ENCODE assay signal across 11 cellular contexts in genomic region chr12:6334359-6334758, GRCh38. TPM values are rescaled to one million over a fixed set of nuclear protein-coding genes. Genes with fewer than 3 reads are reported as not detected.
A peak's percentile ranks its signal among the peaks of the same experiment; 100 is the strongest.
DNase-seq lines count a peak whose midpoint lies in the region; FAIRE-seq and TF ChIP-seq lines count a peak whose summit lies in the region.
"Had no signal": no experiment of that assay in that cellular context is flagged by ENCODE, and none has a peak within 500 bp of the region (broad histone marks: within the 10 kb centered on the region; RNA-seq: fewer than 3 reads in every experiment).

No MANE protein-coding gene starts in this region.

- intact Hi-C loops in stomach (cut with DNase I; ENCODE audit: low total_unique reads) = loop anchor here (10.0 kb wide), 1 partner anchor 50 kb away; the partner anchor contains the start of gene LTBR

- H3K27ac Mint-ChIP-seq in T-helper 2 cell treated with Interferon-gamma antibody and Interleukin-4, amounts not matched to agents 5 μg/mL and 100 μg/mL, for 36 hours = peak overlapping the region; percentile 24
- no peak overlapping the region for H3K27ac Mint-ChIP-seq in activated naive CD8-positive, alpha-beta T cell

- peak overlapping the region; percentile 98 for H3K27ac ChIP-seq in keratinocyte (ENCODE audit: control insufficient read depth, insufficient read depth, low read length)
- H3K27ac ChIP-seq in stomach = peak overlapping the region; percentile 85 to 99 (median 97)

- peaks cover 26 to 53% of the 10 kb centered on the region in 2 experiments for H3K36me3 ChIP-seq in keratinocyte (ENCODE audit: control insufficient read depth in 2 of 2, extremely low read depth in 1 of 2, insufficient read depth in 2 of 2, low read length in 2 of 2)
- peaks cover 43 to 54% (median 53%) of the 10 kb centered on the region in 4 donors for H3K36me3 ChIP-seq in stomach

- H3K27me3 Mint-ChIP-seq in T-helper 2 cell treated with Interferon-gamma antibody and Interleukin-4, amounts not matched to agents 5 μg/mL and 100 μg/mL, for 36 hours (ENCODE audit: low read depth) = no peaks in the 10 kb centered on the region
- H3K27me3 Mint-ChIP-seq in activated naive CD8-positive, alpha-beta T cell = no peaks in the 10 kb centered on the region

- H3K4me3 ChIP-seq in keratinocyte (ENCODE audit: control insufficient read depth in 2 of 3, extremely low read depth in 1 of 3, insufficient read depth in 2 of 3, low read depth in 1 of 3, low read length in 3 of 3) (peak overlapping the region in 1 of 3 experiments; percentile 17), stomach (peak overlapping the region in 2 of 4 donors; percentile 75 to 92)

- peak overlapping the region; percentile 88 for H3K4me2 ChIP-seq in keratinocyte (ENCODE audit: control insufficient read depth, extremely low read depth, insufficient read depth, low read depth, low read length)

- no peak for FAIRE-seq in keratinocyte (lab: Jason Lieb, UNC)
- FAIRE-seq: G401.6 had no signal

- POLR2A ChIA-PET in GM10248 (lab: Yijun Ruan, JAX) = no interaction called here

- TF ChIP-seq EP300 in stomach (IDR thresholded peaks at IDR 0.05) = no peak

- TF ChIP-seq CTCF in keratinocyte (optimal IDR thresholded peaks at IDR 0.05 in 1 of 3, IDR thresholded peaks at IDR 0.05 in 1 of 3, conservative IDR thresholded peaks at IDR 0.05 in 1 of 3; ENCODE audit: extremely low read depth in 1 of 3, insufficient read depth in 2 of 3, low read length in 3 of 3) (no peak), stomach (IDR thresholded peaks at IDR 0.05) (no peak), GM10248 (IDR thresholded peaks at IDR 0.05; ENCODE audit: control extremely low read depth, extremely low read depth, low read depth, missing control alignments) (no peak)

- DNase-seq in T-helper 2 cell treated with Interferon-gamma antibody and Interleukin-4, amounts not matched to agents 5 μg/mL and 100 μg/mL, for 36 hours (ENCODE audit: low spot score) = no peak
- DNase-seq in T-helper 2 cell (no peak), keratinocyte (ENCODE audit: low read depth, low spot score) (no peak), stomach (no peak), COR-L47 (lab: John Stamatoyannopoulos, UW) (no peak), RPMI8226 (no peak), GM10248 (ENCODE audit: extremely low spot score) (no peak)
- DNase-seq: NCI-H1694 treated with DMSO at 0.1 percent for 48 hours, posterior cingulate gyrus had no signal

- no peaks in the 10 kb centered on the region for H3K9me3 ChIP-seq in keratinocyte (ENCODE audit: control insufficient read depth, low read depth, low read length)
- H3K9me3 ChIP-seq in stomach = no peaks in the 10 kb centered on the region

- peaks cover 42% of the 10 kb centered on the region for H3K36me3 Mint-ChIP-seq in T-helper 2 cell treated with Interferon-gamma antibody and Interleukin-4, amounts not matched to agents 5 μg/mL and 100 μg/mL, for 36 hours (ENCODE audit: low read depth)
- peaks cover 9% of the 10 kb centered on the region for H3K36me3 Mint-ChIP-seq in activated naive CD8-positive, alpha-beta T cell

- H3K4me3 Mint-ChIP-seq in T-helper 2 cell treated with Interferon-gamma antibody and Interleukin-4, amounts not matched to agents 5 μg/mL and 100 μg/mL, for 36 hours = no peak overlapping the region
- H3K4me3 Mint-ChIP-seq in activated naive CD8-positive, alpha-beta T cell = peak overlapping the region; percentile 78

- H3K4me1 ChIP-seq in keratinocyte (ENCODE audit: control insufficient read depth, extremely low read depth, insufficient read depth, low read length) (peaks cover 70% of the 10 kb centered on the region), stomach (peaks cover 67 to 97% (median 89%) of the 10 kb centered on the region in 4 donors)

- peaks cover 37% of the 10 kb centered on the region for H3K4me1 Mint-ChIP-seq in T-helper 2 cell treated with Interferon-gamma antibody and Interleukin-4, amounts not matched to agents 5 μg/mL and 100 μg/mL, for 36 hours (ENCODE audit: low read depth)
- H3K4me1 Mint-ChIP-seq in activated naive CD8-positive, alpha-beta T cell (ENCODE audit: low read depth) = peaks cover 45% of the 10 kb centered on the region

- H3K79me2 ChIP-seq in keratinocyte (ENCODE audit: control insufficient read depth, insufficient read depth, low read length) = peaks cover 57% of the 10 kb centered on the region

- no peak overlapping the region for H2AFZ ChIP-seq in keratinocyte (ENCODE audit: control insufficient read depth, low read length)

- CTCF ChIA-PET in GM10248 (lab: Yijun Ruan, JAX) = interaction anchor here (1.1 to 3.7 kb wide), 6 partner anchors 8 to 131 kb away, joined by 3 to 24 read pairs (median 10); no protein-coding TSS in a partner anchor

- no peaks in the 10 kb centered on the region for H3K9me1 ChIP-seq in keratinocyte (ENCODE audit: control insufficient read depth, extremely low read depth, insufficient read depth, low read length)

- TF ChIP-seq POLR2A in stomach (IDR thresholded peaks at IDR 0.05) = no peak

- no peaks in the 10 kb centered on the region for H3K9me3 Mint-ChIP-seq in T-helper 2 cell treated with Interferon-gamma antibody and Interleukin-4, amounts not matched to agents 5 μg/mL and 100 μg/mL, for 36 hours
- no peaks in the 10 kb centered on the region for H3K9me3 Mint-ChIP-seq in activated naive CD8-positive, alpha-beta T cell (ENCODE audit: low read depth)

- no peaks in the 10 kb centered on the region for H3K27me3 ChIP-seq in keratinocyte (ENCODE audit: control insufficient read depth, extremely low read depth, insufficient read depth, low read length)
- no peaks in the 10 kb centered on the region for H3K27me3 ChIP-seq in stomach

- dilution Hi-C loops in keratinocyte (cut with MboI; ENCODE audit: extremely low pct_ligation_motif_present, low sequenced_read_pairs) = no loop called here

- H4K20me1 ChIP-seq in keratinocyte (ENCODE audit: control insufficient read depth, extremely low read depth, insufficient read depth, low read length) = peaks cover 4% of the 10 kb centered on the region

- H3K9ac ChIP-seq in keratinocyte (ENCODE audit: control insufficient read depth, extremely low read depth, insufficient read depth, low read length) = peak overlapping the region; percentile 91

- 56 to 64% (median 61%) methylated on average over 5 of the region's 5 CpGs for WGBS in stomach, 5 donors

RNA-seq across cellular contexts. Expression of gene TNFRSF1A, which starts 7.5 kb away (rescaled TPM):
- 54.0 to 157 TPM (median 101 TPM) in 3 replicates for polyA plus RNA-seq in keratinocyte
- 24.9 TPM for polyA plus RNA-seq in keratinocyte (2011; ENCODE audit: low read depth)
- 87.5 and 120 TPM in 2 replicates for polyA plus RNA-seq in keratinocyte (2011; cell fraction: cytosol; rRNA removed)
- 212 and 216 TPM in 2 replicates for polyA plus RNA-seq in keratinocyte (2011; cell fraction: nucleus; rRNA removed)
- polyA plus RNA-seq in keratinocyte (2012; ENCODE audit: low replicate concordance) = 88.6 and 105 TPM in 2 replicates
- polyA minus RNA-seq in keratinocyte = 62.7 to 254 TPM (median 79.8 TPM) in 3 replicates
- 106 TPM for polyA minus RNA-seq in keratinocyte (2011; cell fraction: cytosol; rRNA and poly(A)+ RNA removed)
- 109 and 203 TPM in 2 replicates for polyA minus RNA-seq in keratinocyte (2011; cell fraction: nucleus; rRNA and poly(A)+ RNA removed)
- 100 to 1,000 TPM in 4 of 5 donors, 10 to 100 TPM in 1; 91.6 to 432 (median 152) TPM for total RNA-seq in stomach
- polyA plus RNA-seq in stomach = 10 to 100 TPM; 35.2 to 64.4 (median 38.5) TPM

RNA-seq across cellular contexts. Expression of gene PLEKHG6, which starts 23.9 kb away (rescaled TPM):
- polyA plus RNA-seq in keratinocyte = 0.74 to 1.9 TPM (median 0.81 TPM) in 3 replicates
- 2.2 TPM for polyA plus RNA-seq in keratinocyte (2011; ENCODE audit: low read depth)
- 1.8 and 3.2 TPM in 2 replicates for polyA plus RNA-seq in keratinocyte (2011; cell fraction: cytosol; rRNA removed)
- 3.3 and 9.0 TPM in 2 replicates for polyA plus RNA-seq in keratinocyte (2011; cell fraction: nucleus; rRNA removed)
- 1.7 and 9.6 TPM in 2 replicates for polyA plus RNA-seq in keratinocyte (2012; ENCODE audit: low replicate concordance)
- polyA minus RNA-seq in keratinocyte = 1.2 to 5.2 TPM (median 4.6 TPM) in 3 replicates
- 5.6 TPM for polyA minus RNA-seq in keratinocyte (2011; cell fraction: cytosol; rRNA and poly(A)+ RNA removed)
- 1.5 and 2.1 TPM in 2 replicates for polyA minus RNA-seq in keratinocyte (2011; cell fraction: nucleus; rRNA and poly(A)+ RNA removed)
- total RNA-seq in stomach = 100 to 1,000 TPM in 1 of 5 donors, 10 to 100 TPM in 3, 1 to 10 TPM in 1; 6.4 to 101 (median 16.2) TPM
- polyA plus RNA-seq in stomach = 10 to 100 TPM in 2 of 3 donors, 1 to 10 TPM in 1; 5.9 to 32.3 (median 27.0) TPM

RNA-seq across cellular contexts. Expression of gene SCNN1A, which starts 41.0 kb away (rescaled TPM):
- polyA plus RNA-seq in keratinocyte (3.8 to 13.2 TPM (median 11.1 TPM) in 3 replicates), stomach (10 to 100 TPM; 16.6 to 98.0 (median 47.5) TPM)
- polyA plus RNA-seq in keratinocyte (2011; ENCODE audit: low read depth) = 21.9 TPM
- 4.1 and 4.5 TPM in 2 replicates for polyA plus RNA-seq in keratinocyte (2011; cell fraction: cytosol; rRNA removed)
- 20.5 and 22.3 TPM in 2 replicates for polyA plus RNA-seq in keratinocyte (2011; cell fraction: nucleus; rRNA removed)
- polyA plus RNA-seq in keratinocyte (2012; ENCODE audit: low replicate concordance) = 12.9 and 30.9 TPM in 2 replicates
- 9.3 to 37.2 TPM (median 15.6 TPM) in 3 replicates for polyA minus RNA-seq in keratinocyte
- 5.0 TPM for polyA minus RNA-seq in keratinocyte (2011; cell fraction: cytosol; rRNA and poly(A)+ RNA removed)
- polyA minus RNA-seq in keratinocyte (2011; cell fraction: nucleus; rRNA and poly(A)+ RNA removed) = 7.4 and 9.9 TPM in 2 replicates
- 100 to 1,000 TPM in 4 of 5 donors, 10 to 100 TPM in 1; 63.3 to 486 (median 277) TPM for total RNA-seq in stomach

RNA-seq across cellular contexts. Expression of gene LTBR, which starts 49.6 kb away (rescaled TPM):
- polyA plus RNA-seq in keratinocyte = 39.5 to 101 TPM (median 42.7 TPM) in 3 replicates
- polyA plus RNA-seq in keratinocyte (2011; ENCODE audit: low read depth) = 71.5 TPM
- polyA plus RNA-seq in keratinocyte (2011; cell fraction: cytosol; rRNA removed) = 39.8 and 91.6 TPM in 2 replicates
- 116 and 157 TPM in 2 replicates for polyA plus RNA-seq in keratinocyte (2011; cell fraction: nucleus; rRNA removed)
- polyA plus RNA-seq in keratinocyte (2012; ENCODE audit: low replicate concordance) = 81.1 and 123 TPM in 2 replicates
- polyA minus RNA-seq in keratinocyte = 25.5 to 123 TPM (median 30.4 TPM) in 3 replicates
- 90.2 TPM for polyA minus RNA-seq in keratinocyte (2011; cell fraction: cytosol; rRNA and poly(A)+ RNA removed)
- 52.7 and 58.7 TPM in 2 replicates for polyA minus RNA-seq in keratinocyte (2011; cell fraction: nucleus; rRNA and poly(A)+ RNA removed)
- 100 to 1,000 TPM in 3 of 5 donors, 10 to 100 TPM in 2; 27.5 to 471 (median 126) TPM for total RNA-seq in stomach
- polyA plus RNA-seq in stomach = 10 to 100 TPM; 47.3 to 76.3 (median 48.3) TPM
